10 cellular contexts compared by ENCODE assay signal in genomic region chr2:54755641-54756326, GRCh38. TPM values are rescaled to one million over a fixed set of nuclear protein-coding genes. Genes with fewer than 3 reads are reported as not detected.
DNase-seq lines count a peak whose midpoint lies in the region; ATAC-seq, FAIRE-seq and TF ChIP-seq lines count a peak whose summit lies in the region.
"Had no signal": no experiment of that assay in that cellular context is flagged by ENCODE, and none has a peak within 500 bp of the region (broad histone marks: within the 10 kb centered on the region; RNA-seq: fewer than 3 reads in every experiment).

No MANE protein-coding gene starts in this region.

- H3K9me3 ChIP-seq in BE2C (no peaks in the 10 kb centered on the region), ascending aorta (no peaks in the 10 kb centered on the region)
- H3K9me3 ChIP-seq: upper lobe of right lung had no signal

- H3K4me1 ChIP-seq in BE2C (peaks cover 14% of the 10 kb centered on the region), ascending aorta (no peaks in the 10 kb centered on the region)
- H3K4me1 ChIP-seq: upper lobe of right lung had no signal

- H3K4me3 ChIP-seq in BE2C (ENCODE audit: low read depth, low read length), result no peak overlapping the region
- no peak overlapping the region for H3K4me3 ChIP-seq in ascending aorta
- H3K4me3 ChIP-seq: upper lobe of right lung had no signal

- TF ChIP-seq CTCF in BE2C (IDR thresholded peaks at IDR 0.05; ENCODE audit: low read depth, low read length), result peak; percentile 26; the same call in 1 of the 2 replicates
- TF ChIP-seq CTCF in RWPE1 (conservative IDR thresholded peaks at IDR 0.05; ENCODE audit: low read depth), result no peak
- no peak for TF ChIP-seq CTCF in ascending aorta (IDR thresholded peaks at IDR 0.05)

- peak; percentile 68 for ATAC-seq in GM19025 (IDR thresholded peaks at IDR 0.05; ENCODE audit: low read depth, unreplicated experiment)
- ATAC-seq in HG02885 (IDR thresholded peaks at IDR 0.05; ENCODE audit: poor library complexity, unreplicated experiment), result peak; percentile 69
- ATAC-seq: upper lobe of right lung, WTC11 had no signal

- H3K27me3 ChIP-seq in BE2C, result no peaks in the 10 kb centered on the region
- H3K27me3 ChIP-seq in ascending aorta, result no peaks in the 10 kb centered on the region
- H3K27me3 ChIP-seq: upper lobe of right lung had no signal

- POLR2A ChIA-PET in RWPE1 (lab: Yijun Ruan, JAX; ENCODE audit: low non-redundant PET), result no interaction called here

- no peak for FAIRE-seq in RCC 7860 (lab: Jason Lieb, UNC)

- DNase-seq in BE2C (no peak), NCI-H2171 (lab: John Stamatoyannopoulos, UW) (peak; percentile 39), RCC 7860 (ENCODE audit: low spot score) (no peak), RWPE1 (ENCODE audit: low spot score) (no peak), ascending aorta (ENCODE audit: low spot score in 2 of 2) (no peak), A172 (ENCODE audit: low spot score) (no peak)
- DNase-seq: upper lobe of right lung had no signal

- intact Hi-C loops in ascending aorta (cut with DNase I), result no loop called here

- H3K36me3 ChIP-seq in BE2C, result no peaks in the 10 kb centered on the region
- no peaks in the 10 kb centered on the region for H3K36me3 ChIP-seq in ascending aorta
- H3K36me3 ChIP-seq: upper lobe of right lung had no signal

- H3K27ac ChIP-seq in RWPE1 (no peak overlapping the region), ascending aorta (no peak overlapping the region)
- H3K27ac ChIP-seq: upper lobe of right lung had no signal

- CTCF ChIA-PET in RWPE1 (lab: Yijun Ruan, JAX), result interaction anchor here (0.7 to 1.4 kb wide), 3 partner anchors 13 to 124 kb away, joined by 3 read pairs; no protein-coding TSS in a partner anchor

RNA-seq across cellular contexts. Expression of gene EML6, which starts 32.3 kb away (rescaled TPM):
- polyA plus RNA-seq in BE2C (2012; ENCODE audit: insufficient read depth, insufficient read length, low read depth), result 56.5 TPM
- not detected for total RNA-seq in ascending aorta
- total RNA-seq in A172 (2014; rRNA removed; shearing (Covaris generic)), result 0.67 and 5.1 TPM in 2 replicates
